ENCODE assay signal across 12 cellular contexts in genomic region chr2:240514631-240515030, GRCh38. TPM values are rescaled to one million over a fixed set of nuclear protein-coding genes. Genes with fewer than 3 reads are reported as not detected.
DNase-seq lines count a peak whose midpoint lies in the region; ATAC-seq, FAIRE-seq and TF ChIP-seq lines count a peak whose summit lies in the region.
"Had no signal": no experiment of that assay in that cellular context is flagged by ENCODE, and none has a peak within 500 bp of the region (broad histone marks: within the 10 kb centered on the region; RNA-seq: fewer than 3 reads in every experiment).

No MANE protein-coding gene starts in this region.

- H2AFZ ChIP-seq in mesenchymal stem cell (ENCODE audit: low read depth, low read length) = no peak overlapping the region
- H2AFZ ChIP-seq in MM.1S (ENCODE audit: low read length) = no peak overlapping the region
- no peak overlapping the region for H2AFZ ChIP-seq in PC-9
- H2AFZ ChIP-seq: hepatocyte had no signal

- POLR2A ChIA-PET in PC-9 (lab: Charles Lee; ENCODE audit: unreplicated experiment) = interaction anchor here (0.6 kb wide), 1 partner anchor 196 kb away, joined by 3 read pairs; no protein-coding TSS in a partner anchor

- H3K4me2 ChIP-seq in BLaER1 treated with 17β-estradiol and CSF1 and Interleukin-3, amounts not matched to agents 10 nM and 100 nM = peak overlapping the region; percentile 8 to 75 (median 42); a peak in 16 of 22 replicates
- no peak overlapping the region for H3K4me2 ChIP-seq in mesenchymal stem cell (ENCODE audit: low read length, poor library complexity, severe bottlenecking)
- H3K4me2 ChIP-seq in MM.1S (ENCODE audit: low read depth, low read length) = no peak overlapping the region
- no peak overlapping the region for H3K4me2 ChIP-seq in PC-9
- H3K4me2 ChIP-seq: hepatocyte had no signal

- peak overlapping the region in 3 of 11 experiments; percentile 28 to 50 (median 46); a peak in 4 of 22 replicates for H3K9ac ChIP-seq in BLaER1 treated with 17β-estradiol and CSF1 and Interleukin-3, amounts not matched to agents 10 nM and 100 nM
- peak overlapping the region; percentile 77 for H3K9ac ChIP-seq in mesenchymal stem cell (ENCODE audit: low read length)
- no peak overlapping the region for H3K9ac ChIP-seq in MM.1S (ENCODE audit: low read length)

- H3F3A ChIP-seq in MM.1S (ENCODE audit: insufficient read depth, low read length) (peaks cover 6% of the 10 kb centered on the region; the same call in 1 of the 2 replicates), PC-9 (ENCODE audit: insufficient read depth, low read depth) (peaks cover 19% of the 10 kb centered on the region; the same call in 1 of the 2 replicates)

- no peak overlapping the region for H2AK5ac ChIP-seq in mesenchymal stem cell (ENCODE audit: low read length, severe bottlenecking)

- H3K4me1 ChIP-seq in BLaER1 treated with 17β-estradiol and CSF1 and Interleukin-3, amounts not matched to agents 10 nM and 100 nM = peaks cover 10 to 19% (median 16%) of the 10 kb centered on the region in 10 experiments
- peaks cover 6% of the 10 kb centered on the region for H3K4me1 ChIP-seq in mesenchymal stem cell (ENCODE audit: control insufficient read depth, insufficient read depth, low read depth, low read length)
- H3K4me1 ChIP-seq in MM.1S (ENCODE audit: low read length) = 0 out of 2 replicates have a peak, but pooled peaks cover 5% of the 10 kb centered on the region
- H3K4me1 ChIP-seq in PC-9 (replicated peaks; ENCODE audit: insufficient read depth) = no peaks in the 10 kb centered on the region
- H3K4me1 ChIP-seq: right lobe of liver had no signal

- DNase-seq in DMS79 (lab: John Stamatoyannopoulos, UW) (peak; percentile 28), mesenchymal stem cell (no peak), MM.1S (no peak), GM12891 (ENCODE audit: insufficient read length, low spot score) (no peak), PC-9 (no peak)
- DNase-seq in activated CD8-positive, alpha-beta memory T cell treated with anti-CD3 and anti-CD28 coated beads, Interleukin-2, amount 10 ng/mL, durations not matched to agents 7 days and 5 days = no peak
- DNase-seq: stimulated activated CD4-positive, alpha-beta T cell treated with anti-CD3 and anti-CD28 coated beads, Interleukin-4, amount 100 ng/mL, for 24 hours had no signal

- H3K18ac ChIP-seq in mesenchymal stem cell (ENCODE audit: low read depth in 1 of 2, low read length in 2 of 2) = no peak overlapping the region

- peaks cover 20 to 66% (median 60%) of the 10 kb centered on the region in 11 experiments for H3K36me3 ChIP-seq in BLaER1 treated with 17β-estradiol and CSF1 and Interleukin-3, amounts not matched to agents 10 nM and 100 nM
- H3K36me3 ChIP-seq in mesenchymal stem cell (ENCODE audit: control insufficient read depth in 1 of 2, insufficient read depth in 2 of 2, low read depth in 1 of 2, low read length in 2 of 2) (peaks cover 5 to 11% of the 10 kb centered on the region in 2 experiments), MM.1S (replicated peaks; ENCODE audit: insufficient read depth, low read length) (no peaks in the 10 kb centered on the region), PC-9 (ENCODE audit: low read depth) (peaks cover 16% of the 10 kb centered on the region; the same call in 1 of the 2 replicates)
- H3K36me3 ChIP-seq: right lobe of liver had no signal

- H2BK12ac ChIP-seq in mesenchymal stem cell (ENCODE audit: low read length in 2 of 2) = no peak overlapping the region

- TF ChIP-seq CTCF in MM.1S (IDR thresholded peaks at IDR 0.05; ENCODE audit: low read length) = no peak
- no peak for TF ChIP-seq CTCF in PC-9 (conservative IDR thresholded peaks at IDR 0.05)

- H3K9me3 Mint-ChIP-seq in activated CD8-positive, alpha-beta memory T cell treated with anti-CD3 and anti-CD28 coated beads, Interleukin-2, amount 10 ng/mL, durations not matched to agents 7 days and 5 days (ENCODE audit: low read depth) = no peaks in the 10 kb centered on the region
- H3K9me3 Mint-ChIP-seq: CD8-positive, alpha-beta T cell; nephron had no signal

- H3K23ac ChIP-seq in mesenchymal stem cell (ENCODE audit: low read length in 2 of 2) = no peak overlapping the region

- CTCF ChIA-PET in activated CD8-positive, alpha-beta memory T cell treated with anti-CD3 and anti-CD28 coated beads, Interleukin-2, amount 10 ng/mL, durations not matched to agents 7 days and 5 days (lab: Charles Lee) = interaction anchor here (0.6 to 2.1 kb wide), 32 partner anchors 10 to 635 kb away, joined by 3 to 40 read pairs (median 5); partner anchors contain the start of genes CAPN10, DUSP28 and PASK
- CTCF ChIA-PET in PC-9 (lab: Charles Lee) = interaction anchor here (0.7 to 1.5 kb wide), 7 partner anchors 52 to 382 kb away, joined by 3 to 24 read pairs (median 12); partner anchors contain the start of gene CAPN10

- FAIRE-seq in GM12891 (lab: Jason Lieb, UNC) = no peak

- no peak overlapping the region for H2BK5ac ChIP-seq in mesenchymal stem cell (ENCODE audit: low read depth, low read length, poor library complexity, severe bottlenecking)

- 100% methylated on average over 2 of the region's 2 CpGs for WGBS in mesenchymal stem cell

- H3K4me1 Mint-ChIP-seq in activated CD8-positive, alpha-beta memory T cell treated with anti-CD3 and anti-CD28 coated beads, Interleukin-2, amount 10 ng/mL, durations not matched to agents 7 days and 5 days = peaks cover 15% of the 10 kb centered on the region

- H4K91ac ChIP-seq in mesenchymal stem cell (ENCODE audit: low read length) = no peak overlapping the region

- no peaks in the 10 kb centered on the region for H3K27me3 ChIP-seq in BLaER1 treated with 17β-estradiol and CSF1 and Interleukin-3, amounts not matched to agents 10 nM and 100 nM
- H3K27me3 ChIP-seq in mesenchymal stem cell (ENCODE audit: control insufficient read depth in 1 of 2, insufficient read depth in 1 of 2, low read length in 2 of 2) (no peaks in the 10 kb centered on the region), MM.1S (replicated peaks; ENCODE audit: insufficient read depth, low read length) (no peaks in the 10 kb centered on the region), PC-9 (ENCODE audit: insufficient read depth, low read depth) (no peaks in the 10 kb centered on the region)
- H3K27me3 ChIP-seq: hepatocyte, right lobe of liver had no signal

- no peak overlapping the region for H3K4me3 Mint-ChIP-seq in activated CD8-positive, alpha-beta memory T cell treated with anti-CD3 and anti-CD28 coated beads, Interleukin-2, amount 10 ng/mL, durations not matched to agents 7 days and 5 days
- H3K4me3 Mint-ChIP-seq: CD8-positive, alpha-beta T cell; nephron had no signal

- H3K36me3 Mint-ChIP-seq in activated CD8-positive, alpha-beta memory T cell treated with anti-CD3 and anti-CD28 coated beads, Interleukin-2, amount 10 ng/mL, durations not matched to agents 7 days and 5 days = peaks cover 3% of the 10 kb centered on the region

- peaks cover 0 to 35% (median 13%) of the 10 kb centered on the region in 11 experiments; a peak in 13 of 22 replicates for H4K20me1 ChIP-seq in BLaER1 treated with 17β-estradiol and CSF1 and Interleukin-3, amounts not matched to agents 10 nM and 100 nM
- H4K20me1 ChIP-seq in MM.1S (ENCODE audit: insufficient read depth, low read length) (no peaks in the 10 kb centered on the region), PC-9 (ENCODE audit: insufficient read depth) (peaks cover 21% of the 10 kb centered on the region)

- H3K79me1 ChIP-seq in mesenchymal stem cell (replicated peaks; ENCODE audit: low read length, poor library complexity, severe bottlenecking) = no peaks in the 10 kb centered on the region

- no TSS peak for BruUV-seq in PC-9 (replicated peaks; lab: Mats Ljungman, UMichigan)

- H2BK120ac ChIP-seq in mesenchymal stem cell (ENCODE audit: low read depth, low read length) = no peak overlapping the region

- H4K8ac ChIP-seq in mesenchymal stem cell (ENCODE audit: low read length) = no peak overlapping the region

- H3K27ac ChIP-seq in BLaER1 treated with 17β-estradiol and CSF1 and Interleukin-3, amounts not matched to agents 10 nM and 100 nM = peak overlapping the region in 7 of 11 experiments; percentile 4 to 72 (median 19); a peak in 8 of 22 replicates
- H3K27ac ChIP-seq in mesenchymal stem cell (ENCODE audit: low read length, poor library complexity, severe bottlenecking) (no peak overlapping the region), MM.1S (ENCODE audit: low read length) (no peak overlapping the region), PC-9 (no peak overlapping the region)
- H3K27ac ChIP-seq: hepatocyte, right lobe of liver had no signal

- no peak overlapping the region for H3K4ac ChIP-seq in mesenchymal stem cell (ENCODE audit: low read depth in 1 of 2, low read length in 2 of 2)

- intact Hi-C loops in PC-9 (cut with micrococcal nuclease; ENCODE audit: unreplicated experiment) = loop anchor here (5.0 to 10.0 kb wide), 2 partner anchors 53 to 190 kb away; partner anchors contain the start of gene RNPEPL1

- no peaks in the 10 kb centered on the region for H3K27me3 Mint-ChIP-seq in activated CD8-positive, alpha-beta memory T cell treated with anti-CD3 and anti-CD28 coated beads, Interleukin-2, amount 10 ng/mL, durations not matched to agents 7 days and 5 days

- ATAC-seq in activated CD8-positive, alpha-beta memory T cell treated with anti-CD3 and anti-CD28 coated beads, Interleukin-2, amount 10 ng/mL, durations not matched to agents 7 days and 5 days = no peak

- H2BK15ac ChIP-seq in mesenchymal stem cell (ENCODE audit: low read depth, poor library complexity, severe bottlenecking) = no peak overlapping the region

- peaks cover 0 to 15% (median 3%) of the 10 kb centered on the region in 11 experiments; a peak in 9 of 22 replicates for H3K9me3 ChIP-seq in BLaER1 treated with 17β-estradiol and CSF1 and Interleukin-3, amounts not matched to agents 10 nM and 100 nM (replicated peaks in 1 of 11)
- H3K9me3 ChIP-seq in mesenchymal stem cell (ENCODE audit: control insufficient read depth, low read length) (no peaks in the 10 kb centered on the region), MM.1S (replicated peaks; ENCODE audit: insufficient read depth, low read length) (no peaks in the 10 kb centered on the region), PC-9 (ENCODE audit: insufficient read depth, low read depth) (no peaks in the 10 kb centered on the region)
- H3K9me3 ChIP-seq: right lobe of liver had no signal

- H3K9me2 ChIP-seq in MM.1S (replicated peaks; ENCODE audit: insufficient read depth, low read length) (no peaks in the 10 kb centered on the region), PC-9 (ENCODE audit: insufficient read depth) (no peaks in the 10 kb centered on the region)

- peak overlapping the region; percentile 71 for H3K27ac Mint-ChIP-seq in activated CD8-positive, alpha-beta memory T cell treated with anti-CD3 and anti-CD28 coated beads, Interleukin-2, amount 10 ng/mL, durations not matched to agents 7 days and 5 days
- H3K27ac Mint-ChIP-seq: nephron had no signal

- no peak overlapping the region for H3K4me3 ChIP-seq in BLaER1 treated with 17β-estradiol and CSF1 and Interleukin-3, amounts not matched to agents 10 nM and 100 nM
- H3K4me3 ChIP-seq in mesenchymal stem cell (ENCODE audit: insufficient read depth in 1 of 2, low read depth in 1 of 2, low read length in 2 of 2) (no peak overlapping the region), MM.1S (ENCODE audit: low read length) (no peak overlapping the region), PC-9 (no peak overlapping the region)
- H3K4me3 ChIP-seq: hepatocyte, right lobe of liver had no signal

- H3K79me2 ChIP-seq in MM.1S (ENCODE audit: low read length) = no peaks in the 10 kb centered on the region
- no peaks in the 10 kb centered on the region for H3K79me2 ChIP-seq in PC-9 (ENCODE audit: low read depth)
- H3K79me2 ChIP-seq: hepatocyte had no signal

- no peak overlapping the region for H3K14ac ChIP-seq in mesenchymal stem cell (ENCODE audit: low read length in 2 of 2)

- TF ChIP-seq POLR2A in GM12891 (IDR thresholded peaks at IDR 0.05; ENCODE audit: low read depth, low read length) = no peak

RNA-seq across cellular contexts. Expression of gene ANKMY1, which starts 43.2 kb away (rescaled TPM):
- total RNA-seq in activated CD8-positive, alpha-beta memory T cell treated with anti-CD3 and anti-CD28 coated beads, Interleukin-2, amount 10 ng/mL, durations not matched to agents 7 days and 5 days = 10 to 100 TPM; 21.3 to 33.5 TPM
- 3.6 TPM for polyA plus RNA-seq in mesenchymal stem cell (2013, experiment 1 of 2)
- polyA plus RNA-seq in mesenchymal stem cell (2013, experiment 2 of 2) = 2.7 TPM
- polyA plus RNA-seq in GM12891 (2012; ENCODE audit: low read depth, missing spikeins) = 8.3 TPM
- total RNA-seq in PC-9 (2021) = 85.7 and 94.8 TPM in 2 replicates

RNA-seq across cellular contexts. Expression of gene DUSP28, which starts 45.5 kb away (rescaled TPM):
- total RNA-seq in activated CD8-positive, alpha-beta memory T cell treated with anti-CD3 and anti-CD28 coated beads, Interleukin-2, amount 10 ng/mL, durations not matched to agents 7 days and 5 days = 10 to 100 TPM; 10.0 to 10.1 TPM
- 3.5 TPM for polyA plus RNA-seq in mesenchymal stem cell (2013, experiment 1 of 2)
- polyA plus RNA-seq in mesenchymal stem cell (2013, experiment 2 of 2) = 4.1 TPM
- 6.9 TPM for polyA plus RNA-seq in GM12891 (2012; ENCODE audit: low read depth, missing spikeins)
- 10.9 and 11.5 TPM in 2 replicates for total RNA-seq in PC-9 (2021)

RNA-seq across cellular contexts. Expression of gene RNPEPL1, which starts 53.7 kb away (rescaled TPM):
- 100 to 1,000 TPM; 101 to 152 TPM for total RNA-seq in activated CD8-positive, alpha-beta memory T cell treated with anti-CD3 and anti-CD28 coated beads, Interleukin-2, amount 10 ng/mL, durations not matched to agents 7 days and 5 days
- 42.6 TPM for polyA plus RNA-seq in mesenchymal stem cell (2013, experiment 1 of 2)
- 43.8 TPM for polyA plus RNA-seq in mesenchymal stem cell (2013, experiment 2 of 2)
- 26.9 TPM for polyA plus RNA-seq in GM12891 (2012; ENCODE audit: low read depth, missing spikeins)
- 101 and 125 TPM in 2 replicates for total RNA-seq in PC-9 (2021)

Comparison
In these comparisons a context has a peak if more than half of its experiments do, and no peak if none do; other contexts are left out.
1. H3K27ac ChIP-seq: peak in BLaER1 treated with 17β-estradiol and CSF1 and Interleukin-3, amounts not matched to agents 10 nM and 100 nM (7 of 11); none in mesenchymal stem cell (single experiment), MM.1S (single experiment) and PC-9 (single experiment).
2. H3K4me2 ChIP-seq: peak in BLaER1 treated with 17β-estradiol and CSF1 and Interleukin-3, amounts not matched to agents 10 nM and 100 nM (11 of 11); none in mesenchymal stem cell (single experiment), MM.1S (single experiment) and PC-9 (single experiment).